Comparison of ENCODE assay signal across 9 cellular contexts in genomic region chrX:2627272-2627867, GRCh38.
DNase-seq lines count a peak whose midpoint lies in the region; ATAC-seq and TF ChIP-seq lines count a peak whose summit lies in the region.
"Had no signal": no experiment of that assay in that cellular context is flagged by ENCODE, and none has a peak within 500 bp of the region (broad histone marks: within the 10 kb centered on the region; RNA-seq: fewer than 3 reads in every experiment).

No MANE protein-coding gene starts in this region.

- peaks cover 85% of the 10 kb centered on the region for H3K36me3 Mint-ChIP-seq in activated CD4-positive, alpha-beta T cell treated with anti-CD3 and anti-CD28 coated beads, Interleukin-2, amount 10 ng/mL, durations not matched to agents 24 days and 14 days (ENCODE audit: low read depth)

- H3K4me1 ChIP-seq in foreskin keratinocyte (no peaks in the 10 kb centered on the region), smooth muscle cell (ENCODE audit: low read depth) (no peaks in the 10 kb centered on the region)

- H3K9me3 ChIP-seq in smooth muscle cell (replicated peaks; ENCODE audit: low read depth): no peaks in the 10 kb centered on the region

- no peaks in the 10 kb centered on the region for H3K27me3 Mint-ChIP-seq in activated CD4-positive, alpha-beta T cell treated with anti-CD3 and anti-CD28 coated beads, Interleukin-2, amount 10 ng/mL, durations not matched to agents 24 days and 14 days

- no peaks in the 10 kb centered on the region for H4K20me1 ChIP-seq in smooth muscle cell (ENCODE audit: low read depth)
- H4K20me1 ChIP-seq: BLaER1 had no signal

- 59% methylated on average over 3 of the region's 3 CpGs for WGBS in smooth muscle cell (ENCODE audit: low lambda C conversion rate)

- intact Hi-C loops in activated CD4-positive, alpha-beta T cell treated with anti-CD3 and anti-CD28 coated beads, Interleukin-2, amount 10 ng/mL, durations not matched to agents 24 days and 14 days (cut with micrococcal nuclease): loop anchor here (2.0 kb wide), 1 partner anchor 19 kb away; no protein-coding TSS in a partner anchor

- H2AFZ ChIP-seq in smooth muscle cell (ENCODE audit: low read depth): no peak overlapping the region

- H3K9ac ChIP-seq in smooth muscle cell (ENCODE audit: low read depth): no peak overlapping the region
- H3K9ac ChIP-seq: BLaER1 had no signal

- peaks cover 29% of the 10 kb centered on the region for H3K4me1 Mint-ChIP-seq in activated CD4-positive, alpha-beta T cell treated with anti-CD3 and anti-CD28 coated beads, Interleukin-2, amount 10 ng/mL, durations not matched to agents 24 days and 14 days

- peak; percentile 64 for ATAC-seq in HG03196 (IDR thresholded peaks at IDR 0.05; ENCODE audit: unreplicated experiment)
- ATAC-seq in foreskin keratinocyte: peak; percentile 73

- TF ChIP-seq CTCF in foreskin keratinocyte (conservative IDR thresholded peaks at IDR 0.05) (peak; percentile 72), smooth muscle cell (IDR thresholded peaks at IDR 0.05; ENCODE audit: borderline replicate concordance, insufficient read depth, poor library complexity, severe bottlenecking) (peak; percentile 44)

- DNase-seq in activated effector memory CD4-positive, alpha-beta T cell treated with anti-CD3 and anti-CD28 coated beads, Interleukin-2, amount 50 U/mL, for 16 hours: peak; percentile 71
- no peak for DNase-seq in activated effector memory CD4-positive, alpha-beta T cell treated with Interleukin-2 at 50 U/mL for 16 hours
- DNase-seq in activated CD4-positive, alpha-beta T cell treated with anti-CD3 and anti-CD28 coated beads, Interleukin-2, amount 10 ng/mL, durations not matched to agents 24 days and 14 days: peak; percentile 83
- DNase-seq in foreskin keratinocyte (peak in 1 of 2 donors; percentile 32), smooth muscle cell (lab: John Stamatoyannopoulos, UW; ENCODE audit: unreplicated experiment) (no peak), NCI-H1105 treated with DMSO at 0.1 percent for 48 hours (lab: John Stamatoyannopoulos, UW) (no peak), NCI-H748 treated with DMSO at 0.1 percent for 48 hours (lab: John Stamatoyannopoulos, UW) (no peak)

- no peaks in the 10 kb centered on the region for H3K79me2 ChIP-seq in smooth muscle cell (ENCODE audit: low read depth)

- H3K9me3 Mint-ChIP-seq in activated CD4-positive, alpha-beta T cell treated with anti-CD3 and anti-CD28 coated beads, Interleukin-2, amount 10 ng/mL, durations not matched to agents 24 days and 14 days: peaks cover 40% of the 10 kb centered on the region

- H3K27me3 ChIP-seq in foreskin keratinocyte (no peaks in the 10 kb centered on the region), smooth muscle cell (ENCODE audit: low read depth) (no peaks in the 10 kb centered on the region)
- H3K27me3 ChIP-seq: BLaER1 had no signal

- H3K27ac ChIP-seq in foreskin keratinocyte (no peak overlapping the region), smooth muscle cell (ENCODE audit: low read depth) (no peak overlapping the region)
- H3K27ac ChIP-seq: BLaER1 had no signal

- H3K36me3 ChIP-seq in smooth muscle cell (ENCODE audit: low read depth): peaks cover 19% of the 10 kb centered on the region

- H3K27ac Mint-ChIP-seq in activated CD4-positive, alpha-beta T cell treated with anti-CD3 and anti-CD28 coated beads, Interleukin-2, amount 10 ng/mL, durations not matched to agents 24 days and 14 days: peak overlapping the region; percentile 68

- no peak overlapping the region for H3K4me2 ChIP-seq in smooth muscle cell
- H3K4me2 ChIP-seq: BLaER1 had no signal

- no peak overlapping the region for H3K4me3 Mint-ChIP-seq in activated CD4-positive, alpha-beta T cell treated with anti-CD3 and anti-CD28 coated beads, Interleukin-2, amount 10 ng/mL, durations not matched to agents 24 days and 14 days

- no peaks in the 10 kb centered on the region for H3F3A ChIP-seq in smooth muscle cell (ENCODE audit: low read depth)

- H3K4me3 ChIP-seq in smooth muscle cell: no peak overlapping the region
- H3K4me3 ChIP-seq: BLaER1 had no signal

Comparison
In these comparisons a context has a peak if more than half of its experiments do, and no peak if none do; other contexts are left out.
1. DNase-seq: peak in activated effector memory CD4-positive, alpha-beta T cell treated with anti-CD3 and anti-CD28 coated beads, Interleukin-2, amount 50 U/mL, for 16 hours (single experiment) and activated CD4-positive, alpha-beta T cell treated with anti-CD3 and anti-CD28 coated beads, Interleukin-2, amount 10 ng/mL, durations not matched to agents 24 days and 14 days (single experiment); none in activated effector memory CD4-positive, alpha-beta T cell treated with Interleukin-2 at 50 U/mL for 16 hours (single experiment), smooth muscle cell (single experiment), NCI-H1105 treated with DMSO at 0.1 percent for 48 hours (single experiment) and NCI-H748 treated with DMSO at 0.1 percent for 48 hours (single experiment).